ENCODE assay signal across 8 cellular contexts in the genomic region with DNA sequence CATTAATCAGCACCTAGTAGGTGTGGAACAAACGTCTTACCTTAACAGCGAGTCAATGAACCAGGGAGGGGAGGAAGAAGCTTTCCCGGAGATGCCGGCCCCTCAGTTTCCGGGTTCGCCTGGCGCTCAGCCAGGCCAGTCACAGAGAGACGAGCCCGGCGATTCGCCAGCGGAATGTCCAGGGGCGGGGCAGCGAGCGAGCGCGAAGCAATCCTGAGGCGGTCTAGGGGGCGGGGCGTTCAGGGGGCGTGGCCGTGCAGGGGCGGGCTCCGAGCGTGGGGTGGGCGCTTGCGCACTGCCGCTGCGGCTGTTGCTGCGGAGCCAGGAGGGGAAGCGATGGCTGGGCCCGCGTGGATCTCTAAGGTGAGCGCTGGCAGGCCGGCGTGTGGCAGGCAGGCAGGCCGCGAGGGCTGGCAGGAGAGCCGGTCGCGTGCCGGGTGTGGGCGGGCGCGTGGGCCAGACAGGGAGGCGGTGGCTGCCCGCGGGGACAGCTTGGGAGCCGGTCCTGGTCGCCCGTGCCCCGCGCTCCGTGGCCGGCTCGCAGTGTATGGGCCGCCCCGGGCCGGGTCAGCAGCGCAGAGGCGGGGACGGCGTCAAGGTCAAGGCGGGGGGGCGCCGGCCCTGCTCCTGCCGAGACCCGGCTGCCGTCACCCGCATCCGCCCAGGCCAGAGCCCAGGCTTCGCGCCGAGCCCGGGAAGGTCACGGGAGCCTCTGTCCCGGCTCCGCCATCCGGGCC. TPM values are rescaled to one million over a fixed set of nuclear protein-coding genes. Genes with fewer than 3 reads are reported as not detected.
DNase-seq lines count a peak whose midpoint lies in the region; TF ChIP-seq lines count a peak whose summit lies in the region.

Gene IDH3A (plus strand): TSS at position 295 of the 737 bp plus-strand sequence. CDS start 42 bp downstream, at position 337.

- no peak within 1 kb of the TSS for H2BK5ac ChIP-seq in neuronal stem cell (ENCODE audit: low read length)

- H2AFZ ChIP-seq in neuronal stem cell (ENCODE audit: low read length): peak within 1 kb of the TSS; percentile 99

- H2BK15ac ChIP-seq in neuronal stem cell (ENCODE audit: low read length): no peak within 1 kb of the TSS

- H3K36me3 ChIP-seq in neuronal stem cell (replicated peaks in 1 of 2; ENCODE audit: control insufficient read depth in 2 of 2, insufficient read depth in 2 of 2, low read length in 2 of 2) (no peaks in the 10 kb centered on the region), subcutaneous abdominal adipose tissue (ENCODE audit: control insufficient read depth in 5 of 5, insufficient read depth in 5 of 5, low read length in 5 of 5) (no peaks in the 10 kb centered on the region)

- H3K27ac ChIP-seq in neuronal stem cell (replicated peaks; ENCODE audit: low read length) (no peak within 1 kb of the TSS), subcutaneous abdominal adipose tissue (ENCODE audit: low read depth, low read length) (peak within 1 kb of the TSS; percentile 78)

- H2BK120ac ChIP-seq in neuronal stem cell (ENCODE audit: low read depth, low read length): no peak within 1 kb of the TSS

- peaks cover 0 to 10% (median 0%) of the 10 kb centered on the region in 3 experiments for H3K27me3 ChIP-seq in neuronal stem cell (ENCODE audit: control insufficient read depth in 3 of 3, insufficient read depth in 3 of 3, low read depth in 1 of 3, low read length in 3 of 3)
- no peaks in the 10 kb centered on the region for H3K27me3 ChIP-seq in subcutaneous abdominal adipose tissue (ENCODE audit: control insufficient read depth in 5 of 5, insufficient read depth in 4 of 5, low read length in 5 of 5)

- H3K9ac ChIP-seq in neuronal stem cell (ENCODE audit: low read depth, low read length, poor library complexity) (peak within 1 kb of the TSS; percentile 99), subcutaneous abdominal adipose tissue (ENCODE audit: low read length in 5 of 5) (peak within 1 kb of the TSS; percentile 82 to 97 (median 94))

- H3K18ac ChIP-seq in neuronal stem cell (ENCODE audit: low read length): peak within 1 kb of the TSS; percentile 93

- no peak within 1 kb of the TSS for H4K91ac ChIP-seq in neuronal stem cell (ENCODE audit: low read depth, low read length, poor library complexity)

- no peaks in the 10 kb centered on the region for H3K9me3 ChIP-seq in neuronal stem cell (replicated peaks in 1 of 2; ENCODE audit: control insufficient read depth in 2 of 2, insufficient read depth in 1 of 2, low read depth in 1 of 2, low read length in 2 of 2)
- H3K9me3 ChIP-seq in subcutaneous abdominal adipose tissue (ENCODE audit: control insufficient read depth in 5 of 5, low read length in 5 of 5): no peaks in the 10 kb centered on the region

- H3K4ac ChIP-seq in neuronal stem cell (ENCODE audit: low read length): no peak within 1 kb of the TSS

- H3K79me1 ChIP-seq in neuronal stem cell (ENCODE audit: low read depth, low read length): no peaks in the 10 kb centered on the region

- H2BK12ac ChIP-seq in neuronal stem cell (ENCODE audit: low read length): no peak within 1 kb of the TSS

- DNase-seq in GM04503 (ENCODE audit: low read depth): peak; percentile 57
- peak; percentile 75 for DNase-seq in HFF-Myc (ENCODE audit: extremely low read depth, low read depth)
- peak; percentile 97 for DNase-seq in NAMALWA (ENCODE audit: low spot score)
- DNase-seq in SK-MEL-5 (ENCODE audit: low read depth, low spot score): peak; percentile 95
- peak; percentile 99 for DNase-seq in activated naive CD4-positive, alpha-beta T cell treated with Interleukin-2 at 50 U/mL for 16 hours
- peak; percentile 89 for DNase-seq in foreskin melanocyte
- peak; percentile 95 for DNase-seq in neuronal stem cell (ENCODE audit: low spot score)

- in situ Hi-C loops in SK-MEL-5 (cut with HindIII; ENCODE audit: low pct_unique_long_range_greater_than_20kb, low sequenced_read_pairs): no loop called here

- H2AK5ac ChIP-seq in neuronal stem cell (ENCODE audit: low read depth, low read length): no peak within 1 kb of the TSS

- no CpG with 5 or more reads among the region's 79 CpGs for WGBS in neuronal stem cell (ENCODE audit: extremely low coverage in 2 of 2, insufficient read length in 2 of 2, insufficient replicate concordance in 1 of 2), 2 donors

- H3K4me2 ChIP-seq in neuronal stem cell (ENCODE audit: insufficient read depth, low read length, poor library complexity, severe bottlenecking): peak within 1 kb of the TSS; percentile 66

- peak within 1 kb of the TSS; percentile 97 for H3K14ac ChIP-seq in neuronal stem cell (ENCODE audit: low read length)

- H3K23ac ChIP-seq in neuronal stem cell (ENCODE audit: low read depth, low read length, poor library complexity): peak within 1 kb of the TSS; percentile 76

- H3K4me1 ChIP-seq in neuronal stem cell (ENCODE audit: control insufficient read depth in 2 of 2, insufficient read depth in 1 of 2, low read depth in 1 of 2, low read length in 2 of 2) (peaks cover 3 to 6% of the 10 kb centered on the region in 2 donors), subcutaneous abdominal adipose tissue (ENCODE audit: control insufficient read depth in 5 of 5, insufficient read depth in 5 of 5, low read length in 5 of 5) (peaks cover 5 to 54% (median 44%) of the 10 kb centered on the region in 5 donors)

- H4K8ac ChIP-seq in neuronal stem cell (ENCODE audit: low read depth, low read length): no peak within 1 kb of the TSS

- TF ChIP-seq CTCF in HFF-Myc (IDR thresholded peaks at IDR 0.05; ENCODE audit: low read depth, low read length, missing control alignments): no peak

- peak within 1 kb of the TSS; percentile 65 for H3K4me3 ChIP-seq in HFF-Myc (replicated peaks; ENCODE audit: low read depth, low read length)
- peak within 1 kb of the TSS; percentile 90 to 98 for H3K4me3 ChIP-seq in neuronal stem cell (ENCODE audit: low read length in 2 of 2)
- peak within 1 kb of the TSS; percentile 78 to 83 (median 82) for H3K4me3 ChIP-seq in subcutaneous abdominal adipose tissue (ENCODE audit: low read depth in 1 of 5, low read length in 5 of 5)

RNA-seq across cellular contexts. Expression of gene IDH3A, which starts in this region (rescaled TPM):
- total RNA-seq in SK-MEL-5 (2014; rRNA removed; shearing (Covaris generic)): 71.7 and 76.1 TPM in 2 replicates
- 99.6 and 141 TPM in 2 replicates for polyA plus RNA-seq in SK-MEL-5 (2015; cell fraction: cytosol; rRNA removed)
- 120 and 129 TPM in 2 replicates for polyA plus RNA-seq in SK-MEL-5 (2015; cell fraction: nucleus; rRNA removed)
- 8.8 TPM for polyA plus RNA-seq in neuronal stem cell (2013, experiment 1 of 2)
- 7.7 TPM for polyA plus RNA-seq in neuronal stem cell (2013, experiment 2 of 2)
